1 cellular context compared by ENCODE assay signal in genomic region chr10:110326351-110327032, GRCh38.
TF ChIP-seq lines count a peak whose summit lies in the region.

No MANE protein-coding gene starts in this region.

TF ChIP-seq in endothelial cell of umbilical vein, 7 proteins besides CTCF, POLR2A, EP300 and RAD21:
- TF ChIP-seq MAX (IDR thresholded peaks at IDR 0.05; ENCODE audit: insufficient read depth, insufficient read length) (no peak), POLR2AphosphoS5 (IDR thresholded peaks at IDR 0.05; ENCODE audit: insufficient read depth, low read depth, low read length) (peak; percentile 44), FOS (IDR thresholded peaks at IDR 0.05; ENCODE audit: borderline replicate concordance, insufficient read depth, low read length) (peak; percentile 78), GATA2 (IDR thresholded peaks at IDR 0.05; ENCODE audit: insufficient read depth, insufficient read length, low read depth, low read length) (no peak), JUN (IDR thresholded peaks at IDR 0.05; ENCODE audit: borderline replicate concordance, insufficient read depth, insufficient read length, low read depth) (peak; percentile 64)
